Comparison of ENCODE assay signal across 16 cellular contexts in genomic region chr5:72613515-72613914, GRCh38.
A peak's percentile ranks its signal among the peaks of the same experiment; 100 is the strongest.
DNase-seq lines count a peak whose midpoint lies in the region; ATAC-seq, FAIRE-seq and TF ChIP-seq lines count a peak whose summit lies in the region.
"Had no signal": no experiment of that assay in that cellular context is flagged by ENCODE, and none has a peak within 500 bp of the region (broad histone marks: within the 10 kb centered on the region; RNA-seq: fewer than 3 reads in every experiment).

No MANE protein-coding gene starts in this region.

- H3K9ac ChIP-seq in astrocyte (ENCODE audit: low read length) = no peak overlapping the region

- no peaks in the 10 kb centered on the region for H3K36me3 Mint-ChIP-seq in astrocyte (ENCODE audit: low read depth, unreplicated experiment)

- H4K20me1 ChIP-seq in astrocyte (ENCODE audit: insufficient read depth, low read length) (no peaks in the 10 kb centered on the region), osteoblast (ENCODE audit: insufficient read depth, low read length) (no peaks in the 10 kb centered on the region)

- no peaks in the 10 kb centered on the region for H3K4me1 ChIP-seq in astrocyte (ENCODE audit: insufficient read depth, low read length)
- H3K4me1 ChIP-seq in osteoblast (ENCODE audit: insufficient read depth, low read length) = peaks cover 11% of the 10 kb centered on the region

- FAIRE-seq in astrocyte (lab: Jason Lieb, UNC) = peak; percentile 60
- FAIRE-seq: A204.1, HepG2 had no signal

- no peaks in the 10 kb centered on the region for H3K27me3 ChIP-seq in astrocyte (ENCODE audit: insufficient read depth, low read length)
- H3K27me3 ChIP-seq in osteoblast (ENCODE audit: insufficient read depth, low read length) = no peaks in the 10 kb centered on the region

- TF ChIP-seq CTCF in astrocyte (IDR thresholded peaks at IDR 0.05; ENCODE audit: insufficient read depth, low read depth, low read length) (no peak), osteoblast (IDR thresholded peaks at IDR 0.05; ENCODE audit: extremely low read depth, low read depth, low read length) (no peak)

- no peaks in the 10 kb centered on the region for H3K9me3 Mint-ChIP-seq in astrocyte (ENCODE audit: unreplicated experiment)
- H3K9me3 Mint-ChIP-seq: CD4-positive, alpha-beta T cell; H9 had no signal

- H3K9me3 ChIP-seq in astrocyte (ENCODE audit: insufficient read depth, low read depth, low read length) (no peaks in the 10 kb centered on the region), osteoblast (ENCODE audit: low read depth, low read length) (no peaks in the 10 kb centered on the region)

- H3K4me2 ChIP-seq in astrocyte (ENCODE audit: low read length) (no peak overlapping the region), osteoblast (ENCODE audit: insufficient read depth, low read length) (no peak overlapping the region)

- H3K4me1 Mint-ChIP-seq in astrocyte (ENCODE audit: low read depth, unreplicated experiment) = peaks cover 2% of the 10 kb centered on the region
- H3K4me1 Mint-ChIP-seq: B cell had no signal

- no peaks in the 10 kb centered on the region for H3K36me3 ChIP-seq in astrocyte (ENCODE audit: insufficient read depth, low read length)
- no peaks in the 10 kb centered on the region for H3K36me3 ChIP-seq in osteoblast (ENCODE audit: insufficient read depth, low read length)

- no peak overlapping the region for H3K27ac Mint-ChIP-seq in astrocyte (ENCODE audit: unreplicated experiment)
- H3K27ac Mint-ChIP-seq: B cell; CD4-positive, alpha-beta T cell; H9 had no signal

- H3K27ac ChIP-seq in astrocyte (ENCODE audit: low read depth, low read length) = no peak overlapping the region
- no peak overlapping the region for H3K27ac ChIP-seq in osteoblast (ENCODE audit: low read depth, low read length)

- H2AFZ ChIP-seq in astrocyte (ENCODE audit: low read depth, low read length) (no peak overlapping the region), osteoblast (ENCODE audit: low read length) (peak overlapping the region; percentile 14)

- no peak for ATAC-seq in GM19351 (IDR thresholded peaks at IDR 0.05; ENCODE audit: unreplicated experiment)
- ATAC-seq in HG03469 (IDR thresholded peaks at IDR 0.05; ENCODE audit: unreplicated experiment) = no peak
- ATAC-seq: HepG2 had no signal

- DNase-seq in NCI-H69 (lab: John Stamatoyannopoulos, UW) (peak; percentile 7), astrocyte (ENCODE audit: low read depth) (no peak), osteoblast (ENCODE audit: insufficient read length, low spot score, missing footprints) (no peak), NCI-H510A (lab: John Stamatoyannopoulos, UW) (no peak), erythroblast (lab: John Stamatoyannopoulos, UW) (no peak)
- DNase-seq: C1 segment of cervical spinal cord; Calu3; CD4-positive, alpha-beta T cell; DMS 273 treated with DMSO at 0.1 percent for 48 hours; GOT3; H9 had no signal

- H3K4me3 ChIP-seq in astrocyte (ENCODE audit: insufficient read depth, low read depth, low read length) (no peak overlapping the region), osteoblast (ENCODE audit: insufficient read depth, low read length) (no peak overlapping the region)

- no peaks in the 10 kb centered on the region for H3K27me3 Mint-ChIP-seq in astrocyte (ENCODE audit: low read depth, unreplicated experiment)
- H3K27me3 Mint-ChIP-seq: CD4-positive, alpha-beta T cell had no signal

- TF ChIP-seq POLR2A in erythroblast (IDR thresholded peaks at IDR 0.05; ENCODE audit: low read length) = no peak

- no peaks in the 10 kb centered on the region for H3K79me2 ChIP-seq in astrocyte (ENCODE audit: insufficient read depth, low read length)
- no peaks in the 10 kb centered on the region for H3K79me2 ChIP-seq in osteoblast (ENCODE audit: insufficient read depth, low read length)

- no peak overlapping the region for H3K4me3 Mint-ChIP-seq in astrocyte (ENCODE audit: unreplicated experiment)
- H3K4me3 Mint-ChIP-seq: B cell; CD4-positive, alpha-beta T cell; H9 had no signal
